ENCODE assay signal across 14 cellular contexts in the genomic region with DNA sequence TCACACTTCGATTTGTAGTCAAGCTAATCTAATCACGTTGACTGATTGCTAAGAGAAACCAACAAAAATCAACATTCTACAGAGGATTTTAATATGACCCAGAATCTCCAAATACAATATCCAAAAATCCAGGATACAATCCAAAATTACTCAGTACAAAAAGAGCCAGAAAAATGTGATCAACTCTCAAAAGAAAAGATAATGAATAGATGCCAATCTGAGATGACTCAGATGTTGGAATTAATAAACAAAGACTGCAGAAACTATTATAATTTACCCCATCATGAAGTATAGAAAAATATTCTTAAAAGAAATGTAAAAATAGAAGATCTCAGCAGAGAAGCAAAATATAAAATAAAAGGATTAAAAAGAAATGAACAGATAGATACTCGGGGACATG.
"Had no signal": no experiment of that assay in that cellular context is flagged by ENCODE, and none has a peak within 500 bp of the region (broad histone marks: within the 10 kb centered on the region; RNA-seq: fewer than 3 reads in every experiment).

No MANE protein-coding gene starts in this region.

- H3K27me3 Mint-ChIP-seq: activated naive CD8-positive, alpha-beta T cell treated with anti-CD3 and anti-CD28 coated beads for 36 hours; dendritic cell treated with granulocyte-macrophage colony-stimulating factor and Interleukin-4, amounts not matched to agents 40 ng/mL and 50 ng/mL, for 4 days; stimulated activated naive CD8-positive, alpha-beta T cell treated with anti-CD3 and anti-CD28 coated beads, Interleukin-15, Interleukin-2, amounts not matched to agents 100 ng/mL and 50 ng/mL, for 24 hours had no signal

- H3K36me3 Mint-ChIP-seq: activated naive CD8-positive, alpha-beta T cell treated with anti-CD3 and anti-CD28 coated beads for 36 hours had no signal

- H3K9me3 ChIP-seq: sigmoid colon, thoracic aorta had no signal

- H3K27ac Mint-ChIP-seq: activated naive CD8-positive, alpha-beta T cell treated with anti-CD3 and anti-CD28 coated beads for 36 hours; stimulated activated naive CD8-positive, alpha-beta T cell treated with anti-CD3 and anti-CD28 coated beads, Interleukin-15, Interleukin-2, amounts not matched to agents 100 ng/mL and 50 ng/mL, for 24 hours had no signal

- H3K27ac ChIP-seq: sigmoid colon had no signal

- H3K4me3 ChIP-seq: sigmoid colon, thoracic aorta had no signal

- H3K27me3 ChIP-seq: sigmoid colon had no signal

- H3K9me3 Mint-ChIP-seq: activated naive CD8-positive, alpha-beta T cell treated with anti-CD3 and anti-CD28 coated beads for 36 hours; dendritic cell treated with granulocyte-macrophage colony-stimulating factor and Interleukin-4, amounts not matched to agents 40 ng/mL and 50 ng/mL, for 4 days; stimulated activated naive CD8-positive, alpha-beta T cell treated with anti-CD3 and anti-CD28 coated beads, Interleukin-15, Interleukin-2, amounts not matched to agents 100 ng/mL and 50 ng/mL, for 24 hours had no signal

- H3K4me1 ChIP-seq: sigmoid colon had no signal

- H3K4me3 Mint-ChIP-seq: activated naive CD8-positive, alpha-beta T cell treated with anti-CD3 and anti-CD28 coated beads for 36 hours; dendritic cell treated with granulocyte-macrophage colony-stimulating factor and Interleukin-4, amounts not matched to agents 40 ng/mL and 50 ng/mL, for 4 days; stimulated activated naive CD8-positive, alpha-beta T cell treated with anti-CD3 and anti-CD28 coated beads, Interleukin-15, Interleukin-2, amounts not matched to agents 100 ng/mL and 50 ng/mL, for 24 hours had no signal

- DNase-seq: activated gamma-delta T cell treated with Interleukin-2 at 50 U/mL for 16 hours; activated naive CD8-positive, alpha-beta T cell treated with anti-CD3 and anti-CD28 coated beads for 36 hours; central memory CD4-positive, alpha-beta T cell; foreskin fibroblast; mesendoderm; sigmoid colon; stimulated activated CD4-positive, alpha-beta T cell treated with anti-CD3 and anti-CD28 coated beads, Interleukin-12 subunit alpha, Interleukin-12 subunit beta, amount 100 ng/mL, for 4 hours; stimulated activated CD4-positive, alpha-beta T cell treated with anti-CD3 and anti-CD28 coated beads, Interleukin-2, amount 100 ng/mL, for 48 hours; SW 1271 had no signal

- ATAC-seq: activated CD4-positive, CD25-positive, alpha-beta regulatory T cell treated with anti-CD3 and anti-CD28 coated beads, Interleukin-2, amount 50 U/mL, for 24 hours; left lobe of liver had no signal
